In the genomic region with DNA sequence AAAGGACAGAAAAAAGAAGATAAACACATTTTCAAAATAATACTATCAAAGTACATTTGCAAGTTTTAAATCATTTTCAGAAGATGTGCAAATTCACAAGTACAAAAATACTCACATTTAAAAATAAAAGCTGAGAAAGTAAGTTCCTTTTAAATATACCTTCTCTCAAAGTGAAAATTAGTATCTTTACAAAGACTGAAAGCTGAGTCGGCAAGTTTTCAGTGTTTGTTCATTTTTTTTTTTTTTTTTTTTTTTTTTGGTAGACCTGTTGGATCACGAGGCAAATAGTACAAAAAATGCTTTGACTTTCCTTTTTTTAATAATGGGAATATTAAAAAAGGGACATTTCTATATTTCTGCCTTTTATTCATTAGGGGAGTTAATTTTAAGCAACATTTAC, we compare ENCODE assay signal across 27 cellular contexts.
"Had no signal": no experiment of that assay in that cellular context is flagged by ENCODE, and none has a peak within 500 bp of the region (broad histone marks: within the 10 kb centered on the region; RNA-seq: fewer than 3 reads in every experiment).

No MANE protein-coding gene starts in this region.

- H3K4me3 ChIP-seq: ascending aorta, coronary artery, dorsolateral prefrontal cortex had no signal

- H3K27me3 ChIP-seq: ascending aorta, brain microvascular endothelial cell, dorsolateral prefrontal cortex had no signal

- FAIRE-seq: bronchial epithelial cell, frontal cortex had no signal

- H3K27ac ChIP-seq: ascending aorta, brain microvascular endothelial cell, coronary artery, dorsolateral prefrontal cortex had no signal

- H3K9me3 ChIP-seq: ascending aorta had no signal

- DNase-seq: activated CD4-positive, alpha-beta memory T cell treated with anti-CD3 and anti-CD28 coated beads, Interleukin-2, amount 10 ng/mL, durations not matched to agents 7 days and 5 days; activated CD4-positive, alpha-beta T cell treated with anti-CD3 and anti-CD28 coated beads for 1 hour; activated CD4-positive, alpha-beta T cell treated with anti-CD3 and anti-CD28 coated beads for 4 hours; activated CD4-positive, alpha-beta T cell treated with anti-CD3 and anti-CD28 coated beads, Interleukin-2, amount 10 ng/mL, durations not matched to agents 7 days and 5 days; activated CD4-positive, alpha-beta T cell treated with anti-CD3 and anti-CD28 coated beads, Interleukin-2, amount 50 U/mL, for 4 hours; activated CD4-positive, CD25-positive, alpha-beta regulatory T cell; activated CD8-positive, alpha-beta memory T cell treated with anti-CD3 and anti-CD28 coated beads, Interleukin-2, amount 50 U/mL, for 48 hours; activated gamma-delta T cell; activated naive CD4-positive, alpha-beta T cell; activated naive CD4-positive, alpha-beta T cell treated with anti-CD3 and anti-CD28 coated beads, Interleukin-2, amount 10 ng/mL, durations not matched to agents 7 days and 5 days; activated naive CD8-positive, alpha-beta T cell treated with anti-CD3 and anti-CD28 coated beads, Interleukin-2, amount 10 ng/mL, durations not matched to agents 7 days and 5 days; activated T-cell treated with anti-CD3 and anti-CD28 coated beads for 4 hours; activated T-cell treated with anti-CD3 and anti-CD28 coated beads, Interleukin-2, amount 50 U/mL, for 24 hours; activated T-cell treated with anti-CD3 and anti-CD28 coated beads, Interleukin-2, amount 50 U/mL, for 72 hours; brain microvascular endothelial cell; dorsolateral prefrontal cortex; effector memory CD4-positive, alpha-beta T cell; endodermal cell; foreskin fibroblast; head of caudate nucleus; T-helper 2 cell had no signal

- H3K4me1 ChIP-seq: ascending aorta had no signal

- ATAC-seq: activated naive CD4-positive, alpha-beta T cell treated with anti-CD3 and anti-CD28 coated beads, Interleukin-2, amount 50 U/mL, for 72 hours; activated T-cell treated with anti-CD3 and anti-CD28 coated beads, Interleukin-2, amount 50 U/mL, for 72 hours; esophagus mucosa had no signal

- H3K36me3 ChIP-seq: ascending aorta, brain microvascular endothelial cell had no signal
